In the genomic region with DNA sequence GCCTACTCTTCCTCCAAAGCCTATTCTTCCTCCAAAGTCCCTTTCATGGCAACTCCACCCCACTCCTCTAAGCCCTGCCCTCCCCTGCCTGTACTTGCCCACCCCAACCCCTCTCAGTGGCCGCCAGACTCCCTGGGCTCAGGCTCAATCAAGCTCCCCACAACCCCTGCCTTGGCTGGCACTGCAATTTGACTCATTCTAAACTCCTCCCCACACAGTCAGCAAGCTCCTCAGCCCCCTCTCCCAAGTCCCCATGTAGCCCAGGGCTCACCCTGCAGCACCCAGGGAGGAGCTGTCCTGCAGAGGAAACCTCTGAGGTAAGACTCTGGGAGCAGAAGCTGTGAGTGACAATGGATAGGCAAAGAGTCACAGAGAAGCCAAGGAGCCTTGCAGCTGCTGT, we compare ENCODE assay signal across 1 cellular context.
TF ChIP-seq lines count a peak whose summit lies in the region.

No MANE protein-coding gene starts in this region.

TF ChIP-seq in H1, 55 proteins besides CTCF, POLR2A, EP300 and RAD21 (continued from another document):
- TF ChIP-seq FOSL1 (IDR thresholded peaks at IDR 0.05; ENCODE audit: insufficient read depth, low read depth, low read length), result no peak
- no peak for TF ChIP-seq CREB1 (IDR thresholded peaks at IDR 0.05)
- no peak for TF ChIP-seq BCL11A (IDR thresholded peaks at IDR 0.05; ENCODE audit: low read depth in 2 of 2, low read length in 2 of 2)
- no peak for TF ChIP-seq SUZ12 (IDR thresholded peaks at IDR 0.05; ENCODE audit: low read length)
- TF ChIP-seq, protein P1, sequence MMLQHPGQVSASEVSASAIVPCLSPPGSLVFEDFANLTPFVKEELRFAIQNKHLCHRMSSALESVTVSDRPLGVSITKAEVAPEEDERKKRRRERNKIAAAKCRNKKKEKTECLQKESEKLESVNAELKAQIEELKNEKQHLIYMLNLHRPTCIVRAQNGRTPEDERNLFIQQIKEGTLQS (IDR thresholded peaks at IDR 0.05; ENCODE audit: insufficient read depth, low read depth, low read length), result no peak
TF ChIP-seq in H1: peak in this region for 0.
